ENCODE assay signal across 8 cellular contexts in the genomic region with DNA sequence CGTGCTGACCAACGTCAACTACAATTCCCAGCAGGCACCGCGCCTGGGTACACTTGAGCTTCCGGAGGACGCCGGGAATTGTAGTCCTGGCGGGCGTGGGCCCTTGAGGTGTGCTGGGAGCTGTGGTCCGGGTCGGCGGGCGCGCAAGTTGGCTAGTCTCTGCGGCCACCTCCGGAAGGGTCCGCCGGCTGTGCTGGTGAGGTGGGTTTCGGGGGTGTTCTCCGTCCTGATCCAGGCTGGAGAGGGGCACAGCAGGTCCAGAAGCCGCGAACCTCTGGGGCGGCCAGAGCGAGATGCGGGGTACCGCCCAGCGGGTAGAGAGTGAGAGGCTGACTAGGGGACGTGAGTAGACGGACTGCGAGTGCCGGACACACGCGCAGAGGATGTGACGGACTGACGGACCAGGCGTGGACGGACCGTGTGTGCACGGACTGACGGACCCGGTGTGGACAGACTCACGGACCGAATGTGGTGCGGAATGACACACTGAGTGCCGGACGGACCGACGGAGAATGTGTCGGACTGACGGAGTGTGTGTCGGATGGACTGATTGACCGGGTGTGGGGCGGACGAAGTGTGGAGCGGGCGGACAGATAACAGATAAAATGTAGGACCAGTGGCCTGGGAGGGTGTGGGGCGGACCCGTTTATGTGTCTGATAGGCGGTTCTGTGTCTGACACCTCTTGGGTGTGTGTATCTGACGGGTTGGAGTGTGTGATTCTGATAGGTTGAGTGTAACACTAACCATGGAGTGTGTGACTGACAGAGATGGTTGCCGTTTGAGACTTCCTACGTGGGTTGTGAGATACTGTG. TPM values are rescaled to one million over a fixed set of nuclear protein-coding genes. Genes with fewer than 3 reads are reported as not detected.
A peak's percentile ranks its signal among the peaks of the same experiment; 100 is the strongest.
DNase-seq lines count a peak whose midpoint lies in the region; ATAC-seq, FAIRE-seq and TF ChIP-seq lines count a peak whose summit lies in the region.

A gene (plus strand): TSS at position 81 of the 813 bp plus-strand sequence. CDS start 7,809 bp downstream, outside the sequence.

- no peaks in the 10 kb centered on the region for H3K36me3 ChIP-seq in SU-DHL-6 (ENCODE audit: low read length)
- H3K36me3 ChIP-seq in adrenal gland (replicated peaks in 1 of 2) = peaks cover 0 to 4% of the 10 kb centered on the region in 2 donors
- peaks cover 0 to 5% (median 0%) of the 10 kb centered on the region in 4 donors for H3K36me3 ChIP-seq in upper lobe of left lung

- no peaks in the 10 kb centered on the region for H3K9me2 ChIP-seq in SU-DHL-6 (replicated peaks; ENCODE audit: insufficient read depth, low read length)

- ATAC-seq in HG02763 (IDR thresholded peaks at IDR 0.05; ENCODE audit: unreplicated experiment) (peak; percentile 76), left cardiac atrium (peak; percentile 97 to 98), upper lobe of left lung (ENCODE audit: low FRiP score in 2 of 2) (peak; percentile 98)

- FAIRE-seq in GM12892 (lab: Jason Lieb, UNC) = peak; percentile 96

- DNase-seq in GM12892 (ENCODE audit: insufficient read length) (peak; percentile 95), NCI-H1417 (lab: John Stamatoyannopoulos, UW) (peak; percentile 95 to 96 (median 96)), adrenal gland (peak; percentile 96 to 99 (median 97)), left cardiac atrium (peak; percentile 99), posterior vena cava (ENCODE audit: low spot score) (peak; percentile 99), upper lobe of left lung (peak; percentile 95 to 98)

- H3K9me3 ChIP-seq in SU-DHL-6 (ENCODE audit: insufficient read depth, low read length) (no peaks in the 10 kb centered on the region), adrenal gland (replicated peaks in 1 of 3) (no peaks in the 10 kb centered on the region), upper lobe of left lung (no peaks in the 10 kb centered on the region)

- no peaks in the 10 kb centered on the region for H3F3A ChIP-seq in SU-DHL-6 (ENCODE audit: insufficient read depth)

- H3K4me3 ChIP-seq in SU-DHL-6 (ENCODE audit: insufficient read depth, low read length, poor library complexity, severe bottlenecking) = peak within 1 kb of the TSS; percentile 82
- H3K4me3 ChIP-seq in adrenal gland = peak within 1 kb of the TSS; percentile 40 to 89 (median 64)
- H3K4me3 ChIP-seq in upper lobe of left lung = peak within 1 kb of the TSS; percentile 66 to 89 (median 80)

- H3K79me2 ChIP-seq in SU-DHL-6 (ENCODE audit: insufficient read depth, low read length) = peaks cover 6% of the 10 kb centered on the region; the same call in 1 of the 2 replicates

- H3K9ac ChIP-seq in SU-DHL-6 (ENCODE audit: low read length) = peak within 1 kb of the TSS; percentile 72

- WGBS in adrenal gland, 4 donors = 0 to 1% (median 0%) methylated on average over 35 to 62 of the region's 62 CpGs
- 1% methylated on average over 16 to 62 of the region's 62 CpGs for WGBS in upper lobe of left lung, 2 donors

- intact Hi-C loops in adrenal gland (cut with DNase I) = no loop called here
- intact Hi-C loops in left cardiac atrium (cut with DNase I) = loop anchor here in 1 of 2 donors (1.0 kb wide), 1 partner anchor 35 kb away; a partner anchor contains a TSS
- intact Hi-C loops in posterior vena cava (cut with DNase I) = no loop called here

- TF ChIP-seq EP300 in upper lobe of left lung (IDR thresholded peaks at IDR 0.05) = no peak

- H2AFZ ChIP-seq in SU-DHL-6 (ENCODE audit: low read depth, low read length, severe bottlenecking) = peak within 1 kb of the TSS; percentile 10

- no peaks in the 10 kb centered on the region for H4K20me1 ChIP-seq in SU-DHL-6 (ENCODE audit: low read depth, low read length)

- H3K4me2 ChIP-seq in SU-DHL-6 (ENCODE audit: low read depth, low read length, poor library complexity, severe bottlenecking) = peak within 1 kb of the TSS; percentile 66

- TF ChIP-seq POLR2A in GM12892 (IDR thresholded peaks at IDR 0.05; ENCODE audit: low read depth, low read length) (0 out of 2 replicates have a peak, but pooled peaks have one; percentile 69), adrenal gland (IDR thresholded peaks at IDR 0.05) (peak; percentile 48 to 66), upper lobe of left lung (IDR thresholded peaks at IDR 0.05) (peak in 3 of 4 donors; percentile 12 to 76 (median 38))

- peaks cover 0 to 23% of the 10 kb centered on the region in 2 donors for H3K4me1 ChIP-seq in adrenal gland (replicated peaks in 1 of 2)
- peaks cover 18 to 32% (median 21%) of the 10 kb centered on the region in 4 donors for H3K4me1 ChIP-seq in upper lobe of left lung

- H3K27ac ChIP-seq in SU-DHL-6 (ENCODE audit: low read depth, low read length) = no peak within 1 kb of the TSS
- peak within 1 kb of the TSS; percentile 78 to 96 (median 90) for H3K27ac ChIP-seq in adrenal gland
- peak within 1 kb of the TSS; percentile 83 to 96 (median 92) for H3K27ac ChIP-seq in upper lobe of left lung

- no peak for TF ChIP-seq CTCF in SU-DHL-6 (IDR thresholded peaks at IDR 0.05; ENCODE audit: insufficient read depth, low read length, poor library complexity, severe bottlenecking)
- no peak for TF ChIP-seq CTCF in adrenal gland (IDR thresholded peaks at IDR 0.05)
- TF ChIP-seq CTCF in upper lobe of left lung (IDR thresholded peaks at IDR 0.05) = peak in 3 of 6 experiments; percentile 12 to 22 (median 20)

- H3K27me3 ChIP-seq in SU-DHL-6 (ENCODE audit: low read length) (no peaks in the 10 kb centered on the region), adrenal gland (no peaks in the 10 kb centered on the region), upper lobe of left lung (no peaks in the 10 kb centered on the region)

RNA-seq across cellular contexts. Expression of the gene that starts here (rescaled TPM):
- 1.8 TPM for polyA plus RNA-seq in GM12892 (2012; ENCODE audit: missing spikeins)
- total RNA-seq in adrenal gland (1 to 10 TPM; 1.8 to 4.8 (median 3.4) TPM), left cardiac atrium (1 to 10 TPM; 2.0 to 2.1 TPM), posterior vena cava (1 to 10 TPM; 2.5 to 2.6 TPM), upper lobe of left lung (1 to 10 TPM; 1.8 to 6.3 (median 3.7) TPM)
- polyA plus RNA-seq in adrenal gland = 1 to 10 TPM in 2 of 3 donors, under 1 TPM in 1; 0.98 to 3.1 (median 1.2) TPM
